1 cellular context compared by ENCODE assay signal in the genomic region with DNA sequence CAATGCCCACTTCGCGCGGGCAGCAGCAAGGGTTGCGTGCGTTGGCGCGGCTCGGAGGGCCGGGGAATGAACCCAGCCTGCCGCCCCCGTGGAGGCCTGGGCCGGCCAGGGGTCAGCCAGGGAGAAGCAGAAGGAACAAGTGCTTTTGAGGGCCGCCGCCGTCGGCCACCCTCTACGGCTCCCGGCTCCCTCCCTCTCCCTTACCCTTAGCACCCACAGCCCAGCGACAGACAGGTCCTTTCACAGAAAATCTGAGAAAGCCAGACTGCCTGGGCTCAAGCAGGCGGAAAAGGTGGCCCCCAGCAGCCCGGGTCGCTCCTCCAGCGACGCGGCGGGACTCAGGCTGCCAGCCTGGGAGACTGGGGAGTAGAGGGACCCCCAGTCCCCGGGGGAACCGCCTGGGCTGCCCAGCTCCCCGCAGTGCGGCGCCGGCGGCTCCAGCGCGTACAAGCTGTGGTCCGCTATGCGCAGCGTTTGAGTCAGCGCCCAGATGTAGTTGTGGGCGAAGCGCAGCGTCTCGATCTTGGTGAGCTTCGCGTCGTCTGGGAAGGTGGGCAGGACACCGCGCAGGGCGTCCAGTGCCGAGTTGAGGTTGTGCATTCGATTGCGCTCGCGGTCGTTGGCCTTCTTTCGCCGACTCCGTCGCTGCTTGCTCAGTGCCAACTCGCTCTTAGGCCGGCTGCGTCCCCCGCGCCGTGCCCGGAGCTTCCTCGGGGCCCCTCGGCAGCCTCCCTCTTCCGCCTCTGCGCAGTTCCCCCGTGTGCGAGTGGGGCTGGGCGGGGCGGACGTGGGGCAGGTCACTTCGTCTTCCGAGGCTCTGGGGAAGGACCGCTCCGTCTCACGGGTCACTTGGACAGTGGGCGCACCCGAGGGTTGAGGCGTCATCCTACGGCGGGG.
TF ChIP-seq lines count a peak whose summit lies in the region.

No MANE protein-coding gene starts in this region.

TF ChIP-seq in H1, 55 proteins besides CTCF, POLR2A, EP300 and RAD21:
- TF ChIP-seq RXRA (IDR thresholded peaks at IDR 0.05; ENCODE audit: insufficient read depth, low read depth, low read length) (no peak), KDM4A (IDR thresholded peaks at IDR 0.05; ENCODE audit: low read depth, low read length, severe bottlenecking) (peak; percentile 44), CTBP2 (IDR thresholded peaks at IDR 0.05; ENCODE audit: borderline replicate concordance, insufficient read depth, insufficient read length, low read length) (peak; percentile 90), ZNF274 (IDR thresholded peaks at IDR 0.05; ENCODE audit: borderline replicate concordance, extremely low read depth, low read length) (no peak), RNF2 (IDR thresholded peaks at IDR 0.05; ENCODE audit: borderline replicate concordance, low read depth, low read length, missing control alignments, poor library complexity, severe bottlenecking) (peak; percentile 79), EZH2 (IDR thresholded peaks at IDR 0.05; ENCODE audit: low read depth, low read length, severe bottlenecking) (peak; percentile 94), SUZ12 (IDR thresholded peaks at IDR 0.05; ENCODE audit: low read length) (peak; percentile 92), E2F6 (IDR thresholded peaks at IDR 0.05) (peak; percentile 41; the same call in 1 of the 2 replicates), SIN3A (conservative IDR thresholded peaks at IDR 0.05 in 1 of 2, IDR thresholded peaks at IDR 0.05 in 1 of 2; ENCODE audit: low read depth in 1 of 2, low read length in 2 of 2) (no peak), POU5F1 (IDR thresholded peaks at IDR 0.05; ENCODE audit: low read depth, low read length) (no peak), ASH2L (IDR thresholded peaks at IDR 0.05; ENCODE audit: low read length) (peak; percentile 30)
- TF ChIP-seq, protein P1, sequence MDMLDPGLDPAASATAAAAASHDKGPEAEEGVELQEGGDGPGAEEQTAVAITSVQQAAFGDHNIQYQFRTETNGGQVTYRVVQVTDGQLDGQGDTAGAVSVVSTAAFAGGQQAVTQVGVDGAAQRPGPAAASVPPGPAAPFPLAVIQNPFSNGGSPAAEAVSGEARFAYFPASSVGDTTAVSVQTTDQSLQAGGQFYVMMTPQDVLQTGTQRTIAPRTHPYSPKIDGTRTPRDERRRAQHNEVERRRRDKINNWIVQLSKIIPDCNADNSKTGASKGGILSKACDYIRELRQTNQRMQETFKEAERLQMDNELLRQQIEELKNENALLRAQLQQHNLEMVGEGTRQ (IDR thresholded peaks at IDR 0.05; ENCODE audit: low read length) = no peak
